Comparison of ENCODE assay signal across 3 cellular contexts in genomic region chrX:148979786-148980185, GRCh38.
"Had no signal": no experiment of that assay in that cellular context is flagged by ENCODE, and none has a peak within 500 bp of the region (broad histone marks: within the 10 kb centered on the region; RNA-seq: fewer than 3 reads in every experiment).

No MANE protein-coding gene starts in this region.

- DNase-seq: GDM1, GF-D8 had no signal

- H3K4me3 ChIP-seq: GM12878 had no signal
